14 cellular contexts compared by ENCODE assay signal in the genomic region with DNA sequence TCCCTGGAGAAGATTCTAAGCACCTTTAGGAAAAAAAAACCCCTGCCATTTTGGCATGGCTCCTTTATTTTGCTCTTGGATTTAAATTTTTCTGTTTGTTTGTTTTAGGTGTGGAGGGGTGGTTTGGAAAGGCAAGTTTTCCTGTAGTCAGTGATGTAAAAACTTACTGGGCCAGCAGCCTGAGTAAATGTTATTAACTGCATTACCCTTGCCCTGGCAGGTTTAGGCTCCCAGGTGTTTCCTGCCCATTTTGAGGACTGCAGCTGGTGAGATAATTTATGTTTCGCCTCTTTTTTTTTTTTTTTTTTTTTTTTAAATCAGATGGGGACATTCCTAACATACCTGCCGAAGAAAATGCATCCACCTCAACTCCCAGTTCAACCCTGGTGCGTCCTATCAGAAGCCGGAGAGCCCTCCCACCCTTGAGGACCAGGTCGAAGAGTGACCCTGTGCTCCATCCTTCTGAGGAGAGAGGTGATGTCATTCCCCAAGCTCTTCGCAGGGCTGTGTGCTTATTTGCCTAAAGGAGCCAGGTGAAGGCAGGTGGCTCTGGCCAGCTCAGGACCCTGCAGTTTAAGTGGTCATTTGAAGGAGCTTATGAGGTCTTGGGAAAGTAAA.
A peak's percentile ranks its signal among the peaks of the same experiment; 100 is the strongest.
DNase-seq lines count a peak whose midpoint lies in the region; TF ChIP-seq lines count a peak whose summit lies in the region.
"Had no signal": no experiment of that assay in that cellular context is flagged by ENCODE, and none has a peak within 500 bp of the region (broad histone marks: within the 10 kb centered on the region; RNA-seq: fewer than 3 reads in every experiment).

No MANE protein-coding gene starts in this region.

- peak overlapping the region; percentile 5; the same call in 1 of the 2 replicates for H3K9ac ChIP-seq in MM.1S (ENCODE audit: low read length)

- H3K27ac ChIP-seq in C4-2B = peak overlapping the region; percentile 21
- H3K27ac ChIP-seq in MM.1S (ENCODE audit: low read length) = peak overlapping the region; percentile 72; the same call in 1 of the 2 replicates
- H3K27ac ChIP-seq: WERI-Rb-1 had no signal

- H3K9me3 ChIP-seq in MM.1S (replicated peaks; ENCODE audit: insufficient read depth, low read length) = no peaks in the 10 kb centered on the region

- H3K36me3 Mint-ChIP-seq in mesothelial cell of epicardium = no peaks in the 10 kb centered on the region
- H3K36me3 Mint-ChIP-seq: immature natural killer cell had no signal

- no peaks in the 10 kb centered on the region for H4K20me1 ChIP-seq in MM.1S (ENCODE audit: insufficient read depth, low read length)

- H3K4me2 ChIP-seq in MM.1S (ENCODE audit: low read depth, low read length) = peak overlapping the region; percentile 44

- DNase-seq in MM.1S (peak; percentile 85), RPMI8226 (peak; percentile 81), islet precursor cell (peak; percentile 68), activated gamma-delta T cell (lab: John Stamatoyannopoulos, UW) (no peak), mesothelial cell of epicardium (ENCODE audit: low spot score in 2 of 2, unreplicated experiment in 2 of 2) (no peak), SHP77 (lab: John Stamatoyannopoulos, UW) (no peak)
- DNase-seq in activated CD4-positive, alpha-beta T cell treated with anti-CD3 and anti-CD28 coated beads, Interleukin-2, amount 50 U/mL, for 48 hours = no peak
- DNase-seq: activated naive CD4-positive, alpha-beta T cell; GOT3; immature natural killer cell; NCI-H1092; stimulated activated CD4-positive, alpha-beta T cell treated with anti-CD3 and anti-CD28 coated beads, Interleukin-12 subunit alpha, Interleukin-12 subunit beta, amount 100 ng/mL, for 4 hours; WERI-Rb-1 had no signal

- no peaks in the 10 kb centered on the region for H3K27me3 ChIP-seq in MM.1S (replicated peaks; ENCODE audit: insufficient read depth, low read length)

- no peak overlapping the region for H3K27ac Mint-ChIP-seq in mesothelial cell of epicardium
- H3K27ac Mint-ChIP-seq: immature natural killer cell had no signal

- H3F3A ChIP-seq in MM.1S (ENCODE audit: insufficient read depth, low read length) = peaks cover 11% of the 10 kb centered on the region; the same call in 1 of the 2 replicates

- H3K9me3 Mint-ChIP-seq in mesothelial cell of epicardium = no peaks in the 10 kb centered on the region

- no peaks in the 10 kb centered on the region for H3K9me2 ChIP-seq in MM.1S (replicated peaks; ENCODE audit: insufficient read depth, low read length)

- H3K27me3 Mint-ChIP-seq in mesothelial cell of epicardium (ENCODE audit: low read depth) = no peaks in the 10 kb centered on the region

- no peaks in the 10 kb centered on the region for H3K79me2 ChIP-seq in MM.1S (ENCODE audit: low read length)

- no peak for TF ChIP-seq CTCF in C4-2B (conservative IDR thresholded peaks at IDR 0.05)
- no peak for TF ChIP-seq CTCF in MM.1S (IDR thresholded peaks at IDR 0.05; ENCODE audit: low read length)
- no peak for TF ChIP-seq CTCF in mesothelial cell of epicardium (IDR thresholded peaks at IDR 0.05; ENCODE audit: unreplicated experiment)

- no peak overlapping the region for H3K4me3 Mint-ChIP-seq in mesothelial cell of epicardium
- H3K4me3 Mint-ChIP-seq: immature natural killer cell had no signal

- no peaks in the 10 kb centered on the region for H3K36me3 ChIP-seq in MM.1S (replicated peaks; ENCODE audit: insufficient read depth, low read length)
- H3K36me3 ChIP-seq: WERI-Rb-1 had no signal

- H3K4me1 ChIP-seq in MM.1S (ENCODE audit: low read length) = peaks cover 26% of the 10 kb centered on the region

- H3K4me1 Mint-ChIP-seq in mesothelial cell of epicardium = peaks cover 17% of the 10 kb centered on the region
- H3K4me1 Mint-ChIP-seq: immature natural killer cell had no signal

- no peak overlapping the region for H3K4me3 ChIP-seq in MM.1S (ENCODE audit: low read length)

- H2AFZ ChIP-seq in MM.1S (ENCODE audit: low read length) = 0 out of 2 replicates have a peak overlapping the region, but pooled peaks have one; percentile 46

Comparison
In these comparisons a context has a peak if more than half of its experiments do, and no peak if none do; other contexts are left out.
1. DNase-seq: peak in MM.1S (single experiment), RPMI8226 (single experiment) and islet precursor cell (single experiment); none in activated gamma-delta T cell (single experiment), activated CD4-positive, alpha-beta T cell treated with anti-CD3 and anti-CD28 coated beads, Interleukin-2, amount 50 U/mL, for 48 hours (0 of 2), mesothelial cell of epicardium (0 of 2) and SHP77 (0 of 2).